ENCODE assay signal across 18 cellular contexts in genomic region chr7:68688416-68689086, GRCh38.
DNase-seq lines count a peak whose midpoint lies in the region; ATAC-seq, FAIRE-seq and TF ChIP-seq lines count a peak whose summit lies in the region.
"Had no signal": no experiment of that assay in that cellular context is flagged by ENCODE, and none has a peak within 500 bp of the region (broad histone marks: within the 10 kb centered on the region; RNA-seq: fewer than 3 reads in every experiment).

No MANE protein-coding gene starts in this region.

- FAIRE-seq in keratinocyte (lab: Jason Lieb, UNC): no peak

- H3K4me2 ChIP-seq in keratinocyte (ENCODE audit: control insufficient read depth, extremely low read depth, insufficient read depth, low read depth, low read length): peak overlapping the region; percentile 36

- no peaks in the 10 kb centered on the region for H3K9me1 ChIP-seq in keratinocyte (ENCODE audit: control insufficient read depth, extremely low read depth, insufficient read depth, low read length)

- no peak for ATAC-seq in HG03571 (IDR thresholded peaks at IDR 0.05; ENCODE audit: unreplicated experiment)
- ATAC-seq: activated CD8-positive, alpha-beta memory T cell treated with anti-CD3 and anti-CD28 coated beads, Interleukin-2, amount 10 ng/mL, durations not matched to agents 7 days and 5 days; right cardiac atrium had no signal

- H4K20me1 ChIP-seq in keratinocyte (ENCODE audit: control insufficient read depth, extremely low read depth, insufficient read depth, low read length): no peaks in the 10 kb centered on the region

- dilution Hi-C loops in keratinocyte (cut with MboI; ENCODE audit: extremely low pct_ligation_motif_present, low sequenced_read_pairs): no loop called here

- H3K4me3 ChIP-seq in keratinocyte (ENCODE audit: control insufficient read depth in 2 of 3, extremely low read depth in 1 of 3, insufficient read depth in 2 of 3, low read depth in 1 of 3, low read length in 3 of 3): no peak overlapping the region
- H3K4me3 ChIP-seq: lower lobe of right lung, upper lobe of left lung had no signal

- peak; percentile 40 for DNase-seq in COLO668 (lab: John Stamatoyannopoulos, UW; ENCODE audit: unreplicated experiment)
- DNase-seq in NCI-H1092 treated with DMSO at 0.1 percent for 48 hours (lab: John Stamatoyannopoulos, UW): peak; percentile 64
- DNase-seq in NCI-H524 treated with DMSO at 0.1 percent for 48 hours (lab: John Stamatoyannopoulos, UW): peak; percentile 60
- no peak for DNase-seq in keratinocyte (ENCODE audit: low read depth, low spot score)
- DNase-seq in dermis blood vessel endothelial cell: no peak
- no peak for DNase-seq in cerebellum (ENCODE audit: low spot score)
- no peak for DNase-seq in DMS114 treated with DMSO at 0.1 percent for 48 hours (lab: John Stamatoyannopoulos, UW; ENCODE audit: unreplicated experiment)
- DNase-seq: activated CD8-positive, alpha-beta memory T cell treated with anti-CD3 and anti-CD28 coated beads, Interleukin-2, amount 10 ng/mL, durations not matched to agents 7 days and 5 days; activated naive CD4-positive, alpha-beta T cell treated with anti-CD3 and anti-CD28 coated beads, Interleukin-2, amount 10 ng/mL, durations not matched to agents 7 days and 5 days; Calu3; Kasumi-1; lower lobe of right lung; right cardiac atrium; stimulated activated CD4-positive, alpha-beta T cell treated with anti-CD3 and anti-CD28 coated beads, Interleukin-1b, Interleukin-23, amount 100 ng/mL, for 48 hours; T-helper 1 cell; upper lobe of left lung had no signal

- no peak for TF ChIP-seq CTCF in keratinocyte (optimal IDR thresholded peaks at IDR 0.05 in 1 of 3, IDR thresholded peaks at IDR 0.05 in 1 of 3, conservative IDR thresholded peaks at IDR 0.05 in 1 of 3; ENCODE audit: extremely low read depth in 1 of 3, insufficient read depth in 2 of 3, low read length in 3 of 3)

- no peak overlapping the region for H3K27ac ChIP-seq in keratinocyte (ENCODE audit: control insufficient read depth, insufficient read depth, low read length)
- H3K27ac ChIP-seq: lower lobe of right lung, RWPE1, upper lobe of left lung had no signal

- H3K9me3 ChIP-seq in keratinocyte (ENCODE audit: control insufficient read depth, low read depth, low read length): no peaks in the 10 kb centered on the region
- H3K9me3 ChIP-seq: lower lobe of right lung had no signal

- H3K79me2 ChIP-seq in keratinocyte (ENCODE audit: control insufficient read depth, insufficient read depth, low read length): no peaks in the 10 kb centered on the region

- H3K4me1 ChIP-seq in keratinocyte (ENCODE audit: control insufficient read depth, extremely low read depth, insufficient read depth, low read length): peaks cover 15% of the 10 kb centered on the region
- H3K4me1 ChIP-seq: lower lobe of right lung, upper lobe of left lung had no signal

- H3K9ac ChIP-seq in keratinocyte (ENCODE audit: control insufficient read depth, extremely low read depth, insufficient read depth, low read length): no peak overlapping the region

- no peaks in the 10 kb centered on the region for H3K36me3 ChIP-seq in keratinocyte (ENCODE audit: control insufficient read depth in 2 of 2, extremely low read depth in 1 of 2, insufficient read depth in 2 of 2, low read length in 2 of 2)
- H3K36me3 ChIP-seq: lower lobe of right lung, upper lobe of left lung had no signal

- no peaks in the 10 kb centered on the region for H3K27me3 ChIP-seq in keratinocyte (ENCODE audit: control insufficient read depth, extremely low read depth, insufficient read depth, low read length)
- H3K27me3 ChIP-seq: upper lobe of left lung had no signal

- H2AFZ ChIP-seq in keratinocyte (ENCODE audit: control insufficient read depth, low read length): peak overlapping the region; percentile 37

Comparison
In these comparisons a context has a peak if more than half of its experiments do, and no peak if none do; other contexts are left out.
1. DNase-seq: peak in COLO668 (single experiment), NCI-H1092 treated with DMSO at 0.1 percent for 48 hours (single experiment) and NCI-H524 treated with DMSO at 0.1 percent for 48 hours (single experiment); none in keratinocyte (single experiment), dermis blood vessel endothelial cell (single experiment), cerebellum (single experiment) and DMS114 treated with DMSO at 0.1 percent for 48 hours (single experiment).